Comparison of ENCODE assay signal across 16 cellular contexts in the genomic region with DNA sequence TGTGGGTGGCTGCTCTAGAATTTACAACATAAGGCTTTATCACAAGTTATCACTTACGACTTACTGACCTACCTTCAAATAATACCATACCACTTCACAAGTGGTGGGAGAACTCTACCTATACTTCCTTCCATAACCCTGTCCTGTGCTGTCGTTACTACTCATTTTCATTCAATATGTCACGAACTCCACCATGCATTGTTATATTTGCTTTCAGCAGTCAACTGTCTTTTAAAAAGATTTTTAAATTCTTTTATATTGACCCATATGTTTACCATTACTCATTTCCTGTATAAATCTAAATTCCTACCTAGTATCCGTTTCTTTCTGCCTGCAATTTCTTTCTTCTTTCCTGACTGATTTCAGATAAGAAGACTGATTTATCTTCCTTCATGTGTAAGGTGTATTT.
DNase-seq lines count a peak whose midpoint lies in the region; ATAC-seq and TF ChIP-seq lines count a peak whose summit lies in the region.
"Had no signal": no experiment of that assay in that cellular context is flagged by ENCODE, and none has a peak within 500 bp of the region (broad histone marks: within the 10 kb centered on the region; RNA-seq: fewer than 3 reads in every experiment).

No MANE protein-coding gene starts in this region.

- peak overlapping the region; percentile 43 for H3K27ac Mint-ChIP-seq in Calu3 (ENCODE audit: unreplicated experiment)
- H3K27ac Mint-ChIP-seq in activated T-helper 17 cell treated with anti-CD3 and anti-CD28 coated beads, Interleukin-2, amount 50 U/mL, for 72 hours = peak overlapping the region; percentile 11
- H3K27ac Mint-ChIP-seq in naive B cell = peak overlapping the region in 4 of 6 donors; percentile 2 to 49 (median 43)
- H3K27ac Mint-ChIP-seq: activated CD4-positive, alpha-beta memory T cell treated with anti-CD3 and anti-CD28 coated beads, Interleukin-2, amount 10 ng/mL, durations not matched to agents 7 days and 5 days had no signal

- H3K4me3 ChIP-seq in testis (no peak overlapping the region), H7 (ENCODE audit: insufficient read depth, low read depth, low read length) (no peak overlapping the region)
- H3K4me3 ChIP-seq: esophagus muscularis mucosa, lung had no signal

- H3K36me3 Mint-ChIP-seq in Calu3 (ENCODE audit: insufficient read depth, unreplicated experiment) (no peaks in the 10 kb centered on the region), naive B cell (peaks cover 5 to 8% of the 10 kb centered on the region in 2 donors)
- H3K36me3 Mint-ChIP-seq in activated T-helper 17 cell treated with anti-CD3 and anti-CD28 coated beads, Interleukin-2, amount 50 U/mL, for 72 hours (ENCODE audit: low read depth) = peaks cover 23% of the 10 kb centered on the region

- H3K4me1 ChIP-seq in testis = no peaks in the 10 kb centered on the region

- no peaks in the 10 kb centered on the region for H3K36me3 ChIP-seq in testis (ENCODE audit: low read depth, missing control alignments)
- no peaks in the 10 kb centered on the region for H3K36me3 ChIP-seq in H7 (replicated peaks; ENCODE audit: control insufficient read depth, insufficient read depth, low read length)
- H3K36me3 ChIP-seq: esophagus muscularis mucosa had no signal

- H3K9me3 ChIP-seq in testis = no peaks in the 10 kb centered on the region
- H3K9me3 ChIP-seq: esophagus muscularis mucosa had no signal

- no peak for TF ChIP-seq CTCF in Calu3 (IDR thresholded peaks at IDR 0.05; ENCODE audit: unreplicated experiment)
- TF ChIP-seq CTCF in testis (IDR thresholded peaks at IDR 0.05) = no peak

- intact Hi-C loops in Calu3 (cut with micrococcal nuclease; ENCODE audit: unreplicated experiment) (no loop called here), testis (cut with DNase I; ENCODE audit: low total_unique reads) (no loop called here)

- H3K9me3 Mint-ChIP-seq in Calu3 (ENCODE audit: low read depth, unreplicated experiment) (no peaks in the 10 kb centered on the region), naive B cell (no peaks in the 10 kb centered on the region)
- H3K9me3 Mint-ChIP-seq in activated T-helper 17 cell treated with anti-CD3 and anti-CD28 coated beads, Interleukin-2, amount 50 U/mL, for 72 hours = no peaks in the 10 kb centered on the region
- H3K9me3 Mint-ChIP-seq: activated CD4-positive, alpha-beta memory T cell treated with anti-CD3 and anti-CD28 coated beads, Interleukin-2, amount 10 ng/mL, durations not matched to agents 7 days and 5 days; H9 had no signal

- H3K27me3 ChIP-seq in testis (no peaks in the 10 kb centered on the region), H7 (ENCODE audit: control insufficient read depth, insufficient read depth, low read length) (no peaks in the 10 kb centered on the region)
- H3K27me3 ChIP-seq: esophagus muscularis mucosa had no signal

- H3K27ac ChIP-seq in testis = no peak overlapping the region
- H3K27ac ChIP-seq: esophagus muscularis mucosa had no signal

- peak; percentile 21 for ATAC-seq in activated T-helper 17 cell treated with anti-CD3 and anti-CD28 coated beads, Interleukin-2, amount 50 U/mL, for 72 hours (replicated peaks)
- no peak for ATAC-seq in naive B cell (ENCODE audit: low read depth in 2 of 2)
- ATAC-seq: sciatic nerve had no signal

- 84% methylated on average over 4 of the region's 4 CpGs for WGBS in testis, 2 donors

- CTCF ChIA-PET in Calu3 (lab: Charles Lee) = no interaction called here

- DNase-seq in Calu3 (no peak), HT-29 (ENCODE audit: low spot score) (peak; percentile 36), naive B cell (no peak), testis (no peak), H7 (no peak), cerebellar cortex (ENCODE audit: low spot score) (no peak)
- DNase-seq in effector CD8-positive, alpha-beta T cell (lab: John Stamatoyannopoulos, UW) = no peak
- DNase-seq: activated CD4-positive, alpha-beta memory T cell treated with anti-CD3 and anti-CD28 coated beads, Interleukin-2, amount 10 ng/mL, durations not matched to agents 7 days and 5 days; activated naive CD4-positive, alpha-beta T cell treated with anti-CD3 and anti-CD28 coated beads, Interleukin-2, amount 50 U/mL, for 16 hours; CD4-positive, CD25-positive, alpha-beta regulatory T cell; H9; NCI-H1105 treated with DMSO at 0.1 percent for 48 hours had no signal

- H3K4me3 Mint-ChIP-seq in Calu3 (ENCODE audit: low read depth, unreplicated experiment) (peak overlapping the region; percentile 22), naive B cell (no peak overlapping the region)
- H3K4me3 Mint-ChIP-seq in activated T-helper 17 cell treated with anti-CD3 and anti-CD28 coated beads, Interleukin-2, amount 50 U/mL, for 72 hours = no peak overlapping the region
- H3K4me3 Mint-ChIP-seq: activated CD4-positive, alpha-beta memory T cell treated with anti-CD3 and anti-CD28 coated beads, Interleukin-2, amount 10 ng/mL, durations not matched to agents 7 days and 5 days; H9 had no signal

- peaks cover 11% of the 10 kb centered on the region for H3K4me1 Mint-ChIP-seq in Calu3 (ENCODE audit: low read depth, unreplicated experiment)
- H3K4me1 Mint-ChIP-seq in activated T-helper 17 cell treated with anti-CD3 and anti-CD28 coated beads, Interleukin-2, amount 50 U/mL, for 72 hours = peaks cover 22% of the 10 kb centered on the region
- H3K4me1 Mint-ChIP-seq in naive B cell = peaks cover 13 to 25% (median 19%) of the 10 kb centered on the region in 3 donors

- no peak for TF ChIP-seq POLR2A in testis (IDR thresholded peaks at IDR 0.05)

- no TSS peak for BruUV-seq in Calu3 (replicated peaks; lab: Mats Ljungman, UMichigan)

- H3K27me3 Mint-ChIP-seq in Calu3 (ENCODE audit: unreplicated experiment) (no peaks in the 10 kb centered on the region), naive B cell (no peaks in the 10 kb centered on the region)
- H3K27me3 Mint-ChIP-seq in activated T-helper 17 cell treated with anti-CD3 and anti-CD28 coated beads, Interleukin-2, amount 50 U/mL, for 72 hours = no peaks in the 10 kb centered on the region
- H3K27me3 Mint-ChIP-seq: activated CD4-positive, alpha-beta memory T cell treated with anti-CD3 and anti-CD28 coated beads, Interleukin-2, amount 10 ng/mL, durations not matched to agents 7 days and 5 days; CD4-positive, CD25-positive, alpha-beta regulatory T cell had no signal
